In genomic region chr6:722077-722524, GRCh38 we compare ENCODE assay signal across 8 cellular contexts. TPM values are rescaled to one million over a fixed set of nuclear protein-coding genes. Genes with fewer than 3 reads are reported as not detected.
DNase-seq lines count a peak whose midpoint lies in the region; ATAC-seq, FAIRE-seq and TF ChIP-seq lines count a peak whose summit lies in the region.

No MANE protein-coding gene starts in this region.

- intact Hi-C loops in mammary epithelial cell (cut with micrococcal nuclease), result loop anchor here (1.0 to 5.0 kb wide), 5 partner anchors 129 to 715 kb away; no protein-coding TSS in a partner anchor

- H2AFZ ChIP-seq in ACC112 (ENCODE audit: low read length, unreplicated experiment) (peak overlapping the region; percentile 41), mammary epithelial cell (ENCODE audit: low read depth, low read length) (no peak overlapping the region)

- CTCF ChIA-PET in mammary epithelial cell (lab: Charles Lee; ENCODE audit: low non-redundant PET), result interaction anchor here (0.6 to 1.0 kb wide), 3 partner anchors 11 to 702 kb away, joined by 3 to 6 read pairs (median 3); no protein-coding TSS in a partner anchor

- no TSS peak for BruUV-seq in mammary epithelial cell (replicated peaks; lab: Mats Ljungman, UMichigan)

- H3K27ac ChIP-seq in ACC112 (ENCODE audit: low read depth, low read length) (no peak overlapping the region), mammary epithelial cell (ENCODE audit: insufficient read depth, low read depth, low read length) (no peak overlapping the region)

- no peaks in the 10 kb centered on the region for H4K20me1 ChIP-seq in mammary epithelial cell (ENCODE audit: insufficient read depth, low read length)

- H3K27me3 ChIP-seq in ACC112 (ENCODE audit: insufficient read depth, low read length) (peaks cover 33% of the 10 kb centered on the region), mammary epithelial cell (ENCODE audit: insufficient read depth, low read length) (no peaks in the 10 kb centered on the region)

- FAIRE-seq in islet of Langerhans (lab: Jason Lieb, UNC), result peak; percentile 96

- no peaks in the 10 kb centered on the region for H3K9me3 ChIP-seq in mammary epithelial cell (replicated peaks; ENCODE audit: insufficient read depth, low read length)

- ATAC-seq in HG02759 (IDR thresholded peaks at IDR 0.05; ENCODE audit: unreplicated experiment), result no peak

- DNase-seq in GM19238 (ENCODE audit: insufficient read length, low spot score), result peak; percentile 68
- DNase-seq in NCI-H2171 treated with DMSO at 0.1 percent for 48 hours (lab: John Stamatoyannopoulos, UW), result peak; percentile 63
- DNase-seq in activated CD4-positive, CD25-positive, alpha-beta regulatory T cell (lab: John Stamatoyannopoulos, UW), result peak; percentile 37 to 50 (median 41)
- DNase-seq in mammary epithelial cell, result peak; percentile 65
- DNase-seq in stimulated activated CD4-positive, alpha-beta T cell treated with anti-CD3 and anti-CD28 coated beads, Interleukin-1b, Interleukin-23, amount 100 ng/mL, for 1 hour (ENCODE audit: low read depth in 2 of 2), result peak; percentile 36 to 56

- H3K9ac ChIP-seq in mammary epithelial cell (ENCODE audit: insufficient read depth, low read length), result no peak overlapping the region

- peak overlapping the region; percentile 47 for H3K4me2 ChIP-seq in mammary epithelial cell (ENCODE audit: insufficient read depth, low read depth, low read length)

- H3K4me3 ChIP-seq in ACC112 (ENCODE audit: low read depth, low read length), result peak overlapping the region; percentile 37
- H3K4me3 ChIP-seq in mammary epithelial cell (replicated peaks in 1 of 3; ENCODE audit: insufficient read depth in 1 of 3, low read depth in 2 of 3, low read length in 3 of 3), result no peak overlapping the region

- H3K36me3 ChIP-seq in ACC112 (ENCODE audit: insufficient read depth, low read length) (no peaks in the 10 kb centered on the region), mammary epithelial cell (ENCODE audit: insufficient read depth, low read length) (no peaks in the 10 kb centered on the region)

- H3K79me2 ChIP-seq in ACC112 (ENCODE audit: control insufficient read depth, insufficient read depth, low read length, unreplicated experiment) (no peaks in the 10 kb centered on the region), mammary epithelial cell (ENCODE audit: insufficient read depth, low read length) (no peaks in the 10 kb centered on the region)

- 8% methylated on average over 11 of the region's 11 CpGs for WGBS in mammary epithelial cell (ENCODE audit: low coverage, missing lambda C conversion rate)

- H3K4me1 ChIP-seq in ACC112 (ENCODE audit: control insufficient read depth, insufficient read depth, low read length, unreplicated experiment) (peaks cover 7% of the 10 kb centered on the region), mammary epithelial cell (ENCODE audit: insufficient read depth, low read length) (no peaks in the 10 kb centered on the region)

- TF ChIP-seq CTCF in mammary epithelial cell (conservative IDR thresholded peaks at IDR 0.05 in 1 of 2, IDR thresholded peaks at IDR 0.05 in 1 of 2; ENCODE audit: extremely low read depth in 1 of 2, insufficient read depth in 1 of 2, low read depth in 1 of 2, low read length in 2 of 2), result peak; percentile 94 to 95

- in situ Hi-C loops in mammary epithelial cell (cut with MboI; ENCODE audit: low sequenced_read_pairs in 2 of 2), result no loop called here

- dilution Hi-C loops in mammary epithelial cell (cut with HindIII; ENCODE audit: low sequenced_read_pairs), result no loop called here

RNA-seq across cellular contexts. Expression of gene EXOC2, which starts 29.2 kb away (rescaled TPM):
- total RNA-seq in mammary epithelial cell, result 10 to 100 TPM; 23.2 to 31.3 TPM
- 12.6 TPM for polyA plus RNA-seq in mammary epithelial cell
- 32.2 TPM for polyA minus RNA-seq in mammary epithelial cell
